In genomic region chr11:119319136-119319701, GRCh38 we compare ENCODE assay signal across 11 cellular contexts. TPM values are rescaled to one million over a fixed set of nuclear protein-coding genes. Genes with fewer than 3 reads are reported as not detected.
A peak's percentile ranks its signal among the peaks of the same experiment; 100 is the strongest.
DNase-seq lines count a peak whose midpoint lies in the region; ATAC-seq and TF ChIP-seq lines count a peak whose summit lies in the region.
"Had no signal": no experiment of that assay in that cellular context is flagged by ENCODE, and none has a peak within 500 bp of the region (broad histone marks: within the 10 kb centered on the region; RNA-seq: fewer than 3 reads in every experiment).

No MANE protein-coding gene starts in this region.

- peaks cover 19% of the 10 kb centered on the region for H3K27me3 Mint-ChIP-seq in activated CD8-positive, alpha-beta T cell treated with anti-CD3 and anti-CD28 coated beads, Interleukin-2, amount 10 ng/mL, durations not matched to agents 7 days and 5 days (ENCODE audit: low read depth)
- H3K27me3 Mint-ChIP-seq in activated CD8-positive, alpha-beta T cell treated with anti-CD3 and anti-CD28 coated beads for 36 hours = peaks cover 15% of the 10 kb centered on the region
- peaks cover 23% of the 10 kb centered on the region for H3K27me3 Mint-ChIP-seq in activated T-helper 2 cell treated with anti-CD3 and anti-CD28 coated beads, Interferon-gamma antibody, Interleukin-2, Interleukin-4, amounts not matched to agents 10 μg/mL and 5 μg/mL and 100 μg/mL, durations not matched to agents 14 hours and 24 hours and 36 hours (ENCODE audit: low read depth)

- no peak for ATAC-seq in activated CD8-positive, alpha-beta T cell treated with anti-CD3 and anti-CD28 coated beads, Interleukin-2, amount 10 ng/mL, durations not matched to agents 7 days and 5 days
- no peak for ATAC-seq in activated CD8-positive, alpha-beta T cell treated with anti-CD3 and anti-CD28 coated beads for 36 hours
- peak in 1 of 4 donors; percentile 1 for ATAC-seq in right lobe of liver
- no peak for ATAC-seq in GM21367 (IDR thresholded peaks at IDR 0.05; ENCODE audit: unreplicated experiment)
- ATAC-seq in HG03378 (IDR thresholded peaks at IDR 0.05; ENCODE audit: unreplicated experiment) = no peak

- peak overlapping the region; percentile 17 for H3K4me3 Mint-ChIP-seq in activated CD8-positive, alpha-beta T cell treated with anti-CD3 and anti-CD28 coated beads, Interleukin-2, amount 10 ng/mL, durations not matched to agents 7 days and 5 days
- no peak overlapping the region for H3K4me3 Mint-ChIP-seq in activated CD8-positive, alpha-beta T cell treated with anti-CD3 and anti-CD28 coated beads for 36 hours
- peak overlapping the region; percentile 48 for H3K4me3 Mint-ChIP-seq in activated T-helper 2 cell treated with anti-CD3 and anti-CD28 coated beads, Interferon-gamma antibody, Interleukin-2, Interleukin-4, amounts not matched to agents 10 μg/mL and 5 μg/mL and 100 μg/mL, durations not matched to agents 14 hours and 24 hours and 36 hours (ENCODE audit: low read depth)

- H3K27ac ChIP-seq in right lobe of liver (peak overlapping the region in 2 of 3 donors; percentile 33 to 59), suprapubic skin (peak overlapping the region; percentile 82)

- no peaks in the 10 kb centered on the region for H3K36me3 Mint-ChIP-seq in activated CD8-positive, alpha-beta T cell treated with anti-CD3 and anti-CD28 coated beads, Interleukin-2, amount 10 ng/mL, durations not matched to agents 7 days and 5 days (ENCODE audit: low read depth)
- no peaks in the 10 kb centered on the region for H3K36me3 Mint-ChIP-seq in activated CD8-positive, alpha-beta T cell treated with anti-CD3 and anti-CD28 coated beads for 36 hours (ENCODE audit: low read depth)
- no peaks in the 10 kb centered on the region for H3K36me3 Mint-ChIP-seq in activated T-helper 2 cell treated with anti-CD3 and anti-CD28 coated beads, Interferon-gamma antibody, Interleukin-2, Interleukin-4, amounts not matched to agents 10 μg/mL and 5 μg/mL and 100 μg/mL, durations not matched to agents 14 hours and 24 hours and 36 hours (ENCODE audit: low read depth)

- peaks cover 51% of the 10 kb centered on the region for H3K4me1 Mint-ChIP-seq in activated CD8-positive, alpha-beta T cell treated with anti-CD3 and anti-CD28 coated beads, Interleukin-2, amount 10 ng/mL, durations not matched to agents 7 days and 5 days (ENCODE audit: low read depth)
- H3K4me1 Mint-ChIP-seq in activated CD8-positive, alpha-beta T cell treated with anti-CD3 and anti-CD28 coated beads for 36 hours (ENCODE audit: low read depth) = peaks cover 26% of the 10 kb centered on the region
- H3K4me1 Mint-ChIP-seq in activated T-helper 2 cell treated with anti-CD3 and anti-CD28 coated beads, Interferon-gamma antibody, Interleukin-2, Interleukin-4, amounts not matched to agents 10 μg/mL and 5 μg/mL and 100 μg/mL, durations not matched to agents 14 hours and 24 hours and 36 hours (ENCODE audit: low read depth) = peaks cover 16% of the 10 kb centered on the region

- POLR2A ChIA-PET in activated CD8-positive, alpha-beta T cell treated with anti-CD3 and anti-CD28 coated beads, Interleukin-2, amount 10 ng/mL, durations not matched to agents 7 days and 5 days (lab: Charles Lee) = interaction anchor here (0.6 to 1.0 kb wide), 2 partner anchors 13 to 15 kb away, joined by 3 to 4 read pairs; no protein-coding TSS in a partner anchor
- POLR2A ChIA-PET in activated CD8-positive, alpha-beta T cell treated with anti-CD3 and anti-CD28 coated beads for 36 hours (lab: Charles Lee) = interaction anchor here (0.9 to 1.5 kb wide), 4 partner anchors 9 to 18 kb away, joined by 3 to 4 read pairs (median 4); partner anchors contain the start of gene RNF26

- H3K27ac Mint-ChIP-seq in activated CD8-positive, alpha-beta T cell treated with anti-CD3 and anti-CD28 coated beads, Interleukin-2, amount 10 ng/mL, durations not matched to agents 7 days and 5 days = peak overlapping the region; percentile 81
- H3K27ac Mint-ChIP-seq in activated CD8-positive, alpha-beta T cell treated with anti-CD3 and anti-CD28 coated beads for 36 hours = no peak overlapping the region
- H3K27ac Mint-ChIP-seq in activated T-helper 2 cell treated with anti-CD3 and anti-CD28 coated beads, Interferon-gamma antibody, Interleukin-2, Interleukin-4, amounts not matched to agents 10 μg/mL and 5 μg/mL and 100 μg/mL, durations not matched to agents 14 hours and 24 hours and 36 hours = peak overlapping the region; percentile 82

- intact Hi-C loops in activated CD8-positive, alpha-beta T cell treated with anti-CD3 and anti-CD28 coated beads for 36 hours (cut with micrococcal nuclease) = no loop called here
- intact Hi-C loops in activated T-helper 2 cell treated with anti-CD3 and anti-CD28 coated beads, Interferon-gamma antibody, Interleukin-2, Interleukin-4, amounts not matched to agents 10 μg/mL and 5 μg/mL and 100 μg/mL, durations not matched to agents 14 hours and 24 hours and 36 hours (cut with micrococcal nuclease) = no loop called here
- intact Hi-C loops in right lobe of liver (cut with DNase I) = no loop called here

- H3K36me3 ChIP-seq in right lobe of liver (no peaks in the 10 kb centered on the region), suprapubic skin (no peaks in the 10 kb centered on the region)

- 84% methylated on average over 5 of the region's 8 CpGs for WGBS in right lobe of liver (ENCODE audit: insufficient coverage, low coverage, low lambda C conversion rate, missing lambda C conversion rate)
- 87% methylated on average over 8 of the region's 8 CpGs for WGBS in suprapubic skin

- H3K9me3 Mint-ChIP-seq in activated CD8-positive, alpha-beta T cell treated with anti-CD3 and anti-CD28 coated beads, Interleukin-2, amount 10 ng/mL, durations not matched to agents 7 days and 5 days (ENCODE audit: insufficient read depth) = no peaks in the 10 kb centered on the region
- H3K9me3 Mint-ChIP-seq in activated CD8-positive, alpha-beta T cell treated with anti-CD3 and anti-CD28 coated beads for 36 hours = no peaks in the 10 kb centered on the region
- H3K9me3 Mint-ChIP-seq in activated T-helper 2 cell treated with anti-CD3 and anti-CD28 coated beads, Interferon-gamma antibody, Interleukin-2, Interleukin-4, amounts not matched to agents 10 μg/mL and 5 μg/mL and 100 μg/mL, durations not matched to agents 14 hours and 24 hours and 36 hours = no peaks in the 10 kb centered on the region

- H3K4me1 ChIP-seq in right lobe of liver (peaks cover 0 to 25% (median 4%) of the 10 kb centered on the region in 4 donors), suprapubic skin (peaks cover 69% of the 10 kb centered on the region)

- TF ChIP-seq POLR2A in right lobe of liver (IDR thresholded peaks at IDR 0.05) (no peak), suprapubic skin (IDR thresholded peaks at IDR 0.05) (no peak)

- H3K9me3 ChIP-seq in right lobe of liver = no peaks in the 10 kb centered on the region
- no peaks in the 10 kb centered on the region for H3K9me3 ChIP-seq in suprapubic skin

- no peak for DNase-seq in activated CD8-positive, alpha-beta T cell treated with anti-CD3 and anti-CD28 coated beads, Interleukin-2, amount 10 ng/mL, durations not matched to agents 7 days and 5 days
- DNase-seq in activated CD8-positive, alpha-beta T cell treated with anti-CD3 and anti-CD28 coated beads for 36 hours = no peak
- no peak for DNase-seq in activated T-helper 2 cell treated with anti-CD3 and anti-CD28 coated beads, Interferon-gamma antibody, Interleukin-2, Interleukin-4, amounts not matched to agents 10 μg/mL and 5 μg/mL and 100 μg/mL, durations not matched to agents 14 hours and 24 hours and 36 hours (ENCODE audit: low spot score)
- peak in 1 of 3 donors; percentile 47 for DNase-seq in right lobe of liver
- DNase-seq in suprapubic skin (ENCODE audit: low spot score in 2 of 2) = peak in 1 of 2 donors; percentile 58
- no peak for DNase-seq in NCI-H1048 (lab: John Stamatoyannopoulos, UW)
- DNase-seq: NCI-H187 had no signal

- H3K4me3 ChIP-seq in right lobe of liver = no peak overlapping the region
- H3K4me3 ChIP-seq in suprapubic skin = peak overlapping the region; percentile 13

- TF ChIP-seq CTCF in activated CD8-positive, alpha-beta T cell treated with anti-CD3 and anti-CD28 coated beads for 36 hours (IDR thresholded peaks at IDR 0.05) = no peak
- TF ChIP-seq CTCF in right lobe of liver (IDR thresholded peaks at IDR 0.05) (no peak), suprapubic skin (IDR thresholded peaks at IDR 0.05) (no peak)

- TF ChIP-seq EP300 in suprapubic skin (IDR thresholded peaks at IDR 0.05) = no peak

- CTCF ChIA-PET in activated CD8-positive, alpha-beta T cell treated with anti-CD3 and anti-CD28 coated beads, Interleukin-2, amount 10 ng/mL, durations not matched to agents 7 days and 5 days (lab: Charles Lee) = interaction anchor here (1.1 to 2.0 kb wide), 3 partner anchors 19 to 56 kb away, joined by 3 to 7 read pairs (median 5); no protein-coding TSS in a partner anchor
- CTCF ChIA-PET in activated CD8-positive, alpha-beta T cell treated with anti-CD3 and anti-CD28 coated beads for 36 hours (lab: Charles Lee) = interaction anchor here (1.4 to 11.4 kb wide), 4 partner anchors 9 to 113 kb away, joined by 3 to 201 read pairs (median 4); partner anchors contain the start of genes CBL and RNF26

- H3K27me3 ChIP-seq in right lobe of liver = peaks cover 0 to 4% of the 10 kb centered on the region in 2 donors
- H3K27me3 ChIP-seq in suprapubic skin = peaks cover 37% of the 10 kb centered on the region

RNA-seq across cellular contexts. Expression of gene MCAM, which starts 2.3 kb away (rescaled TPM):
- total RNA-seq in activated CD8-positive, alpha-beta T cell treated with anti-CD3 and anti-CD28 coated beads, Interleukin-2, amount 10 ng/mL, durations not matched to agents 7 days and 5 days = 1 to 10 TPM; 2.9 to 4.4 TPM
- total RNA-seq in activated CD8-positive, alpha-beta T cell treated with anti-CD3 and anti-CD28 coated beads for 36 hours = 1 to 10 TPM; 8.0 to 8.3 TPM
- 6.0 and 7.2 TPM in 2 replicates for total RNA-seq in activated T-helper 2 cell treated with anti-CD3 and anti-CD28 coated beads, Interferon-gamma antibody, Interleukin-2, Interleukin-4, amounts not matched to agents 10 μg/mL and 5 μg/mL and 100 μg/mL, durations not matched to agents 14 hours and 24 hours and 36 hours
- total RNA-seq in right lobe of liver (10 to 100 TPM in 4 of 6 experiments, 1 to 10 TPM in 2; 1.8 to 28.7 (median 12.5) TPM), suprapubic skin (100 to 1,000 TPM; 104 to 163 (median 124) TPM)

RNA-seq across cellular contexts. Expression of gene RNF26, which starts 15.1 kb away (rescaled TPM):
- total RNA-seq in activated CD8-positive, alpha-beta T cell treated with anti-CD3 and anti-CD28 coated beads, Interleukin-2, amount 10 ng/mL, durations not matched to agents 7 days and 5 days = 10 to 100 TPM; 40.5 to 41.8 TPM
- 10 to 100 TPM; 30.2 to 31.9 TPM for total RNA-seq in activated CD8-positive, alpha-beta T cell treated with anti-CD3 and anti-CD28 coated beads for 36 hours
- 29.9 and 32.6 TPM in 2 replicates for total RNA-seq in activated T-helper 2 cell treated with anti-CD3 and anti-CD28 coated beads, Interferon-gamma antibody, Interleukin-2, Interleukin-4, amounts not matched to agents 10 μg/mL and 5 μg/mL and 100 μg/mL, durations not matched to agents 14 hours and 24 hours and 36 hours
- total RNA-seq in right lobe of liver (10 to 100 TPM; 12.9 to 18.1 (median 15.1) TPM), suprapubic skin (10 to 100 TPM; 13.3 to 21.4 (median 15.4) TPM)

RNA-seq across cellular contexts. Expression of gene C1QTNF5, which starts 21.5 kb away (rescaled TPM):
- total RNA-seq in activated CD8-positive, alpha-beta T cell treated with anti-CD3 and anti-CD28 coated beads, Interleukin-2, amount 10 ng/mL, durations not matched to agents 7 days and 5 days = not detected
- total RNA-seq in activated CD8-positive, alpha-beta T cell treated with anti-CD3 and anti-CD28 coated beads for 36 hours = not detected
- total RNA-seq in activated T-helper 2 cell treated with anti-CD3 and anti-CD28 coated beads, Interferon-gamma antibody, Interleukin-2, Interleukin-4, amounts not matched to agents 10 μg/mL and 5 μg/mL and 100 μg/mL, durations not matched to agents 14 hours and 24 hours and 36 hours = not detected in 2 replicates
- total RNA-seq in right lobe of liver (1 to 10 TPM; 2.8 to 6.3 (median 4.8) TPM), suprapubic skin (1 to 10 TPM; 3.7 to 9.8 (median 4.9) TPM)

RNA-seq across cellular contexts. Expression of gene MFRP, which starts 27.3 kb away (rescaled TPM):
- total RNA-seq in activated CD8-positive, alpha-beta T cell treated with anti-CD3 and anti-CD28 coated beads, Interleukin-2, amount 10 ng/mL, durations not matched to agents 7 days and 5 days = not detected
- total RNA-seq in activated CD8-positive, alpha-beta T cell treated with anti-CD3 and anti-CD28 coated beads for 36 hours = not detected
- not detected in 2 replicates for total RNA-seq in activated T-helper 2 cell treated with anti-CD3 and anti-CD28 coated beads, Interferon-gamma antibody, Interleukin-2, Interleukin-4, amounts not matched to agents 10 μg/mL and 5 μg/mL and 100 μg/mL, durations not matched to agents 14 hours and 24 hours and 36 hours
- total RNA-seq in right lobe of liver (not detected), suprapubic skin (under 1 TPM in 1 of 4 donors, not detected in 3; 0.11 TPM)
- total RNA-seq: dermis microvascular lymphatic vessel endothelial cell, left lobe of liver had no signal
